ENCODE assay signal across 17 cellular contexts in genomic region chr5:159059722-159060121, GRCh38. TPM values are rescaled to one million over a fixed set of nuclear protein-coding genes. Genes with fewer than 3 reads are reported as not detected.
A peak's percentile ranks its signal among the peaks of the same experiment; 100 is the strongest.
DNase-seq lines count a peak whose midpoint lies in the region; ATAC-seq, FAIRE-seq and TF ChIP-seq lines count a peak whose summit lies in the region.
"Had no signal": no experiment of that assay in that cellular context is flagged by ENCODE, and none has a peak within 500 bp of the region (broad histone marks: within the 10 kb centered on the region; RNA-seq: fewer than 3 reads in every experiment).

No MANE protein-coding gene starts in this region.

- peak; percentile 77 for FAIRE-seq in pancreas (lab: Jason Lieb, UNC)

- TF ChIP-seq CTCF in ascending aorta (IDR thresholded peaks at IDR 0.05) = no peak
- no peak for TF ChIP-seq CTCF in pancreas (IDR thresholded peaks at IDR 0.05)
- TF ChIP-seq CTCF in A673 (conservative IDR thresholded peaks at IDR 0.05; ENCODE audit: low read depth, low read length) = no peak

- H3K4me3 Mint-ChIP-seq in activated naive CD4-positive, alpha-beta T cell treated with anti-CD3 and anti-CD28 coated beads, Interleukin-2, amount 10 ng/mL, durations not matched to agents 7 days and 5 days = no peak overlapping the region
- H3K4me3 Mint-ChIP-seq: activated CD4-positive, alpha-beta memory T cell treated with anti-CD3 and anti-CD28 coated beads for 36 hours had no signal

- intact Hi-C loops in ascending aorta (cut with DNase I) = loop anchor here (2.0 kb wide), 1 partner anchor 35 kb away; no protein-coding TSS in a partner anchor
- intact Hi-C loops in pancreas (cut with DNase I) = no loop called here
- intact Hi-C loops in A673 (cut with micrococcal nuclease; ENCODE audit: unreplicated experiment) = no loop called here

- ATAC-seq in GM18868 (IDR thresholded peaks at IDR 0.05; ENCODE audit: unreplicated experiment) = peak; percentile 29
- no peak for ATAC-seq in pancreas
- ATAC-seq: gastrocnemius medialis, left lung had no signal

- H3K27me3 Mint-ChIP-seq in activated naive CD4-positive, alpha-beta T cell treated with anti-CD3 and anti-CD28 coated beads, Interleukin-2, amount 10 ng/mL, durations not matched to agents 7 days and 5 days = peaks cover 18% of the 10 kb centered on the region

- no peaks in the 10 kb centered on the region for H3K36me3 ChIP-seq in ascending aorta
- H3K36me3 ChIP-seq in pancreas = no peaks in the 10 kb centered on the region
- no peaks in the 10 kb centered on the region for H3K36me3 ChIP-seq in A673 (ENCODE audit: insufficient read depth, low read length, poor library complexity, severe bottlenecking)
- H3K36me3 ChIP-seq: adrenal gland, gastrocnemius medialis, left lung, tibial nerve had no signal

- H3K36me3 Mint-ChIP-seq in activated naive CD4-positive, alpha-beta T cell treated with anti-CD3 and anti-CD28 coated beads, Interleukin-2, amount 10 ng/mL, durations not matched to agents 7 days and 5 days = no peaks in the 10 kb centered on the region
- H3K36me3 Mint-ChIP-seq: activated CD4-positive, alpha-beta memory T cell treated with anti-CD3 and anti-CD28 coated beads for 36 hours had no signal

- DNase-seq in NAMALWA (ENCODE audit: low spot score) = peak; percentile 64
- DNase-seq in ascending aorta (ENCODE audit: low spot score in 2 of 2) = no peak
- DNase-seq in pancreas = no peak
- no peak for DNase-seq in A673 (ENCODE audit: low spot score)
- no peak for DNase-seq in NCI-H187 treated with DMSO at 0.1 percent for 48 hours (lab: John Stamatoyannopoulos, UW)
- DNase-seq in activated naive CD4-positive, alpha-beta T cell treated with anti-CD3 and anti-CD28 coated beads, Interleukin-2, amount 10 ng/mL, durations not matched to agents 7 days and 5 days = no peak
- no peak for DNase-seq in COR-L47 (lab: John Stamatoyannopoulos, UW)
- DNase-seq: activated CD4-positive, alpha-beta memory T cell treated with anti-CD3 and anti-CD28 coated beads for 36 hours; adrenal gland; DND-41; gastrocnemius medialis; left lung; NCI-H1930; posterior cingulate gyrus had no signal

- H3K9me3 Mint-ChIP-seq in activated naive CD4-positive, alpha-beta T cell treated with anti-CD3 and anti-CD28 coated beads, Interleukin-2, amount 10 ng/mL, durations not matched to agents 7 days and 5 days = no peaks in the 10 kb centered on the region
- H3K9me3 Mint-ChIP-seq: activated CD4-positive, alpha-beta memory T cell treated with anti-CD3 and anti-CD28 coated beads for 36 hours had no signal

- CTCF ChIA-PET in A673 (lab: Charles Lee) = no interaction called here
- CTCF ChIA-PET in activated naive CD4-positive, alpha-beta T cell treated with anti-CD3 and anti-CD28 coated beads, Interleukin-2, amount 10 ng/mL, durations not matched to agents 7 days and 5 days (lab: Charles Lee) = no interaction called here

- no peak overlapping the region for H3K27ac Mint-ChIP-seq in activated naive CD4-positive, alpha-beta T cell treated with anti-CD3 and anti-CD28 coated beads, Interleukin-2, amount 10 ng/mL, durations not matched to agents 7 days and 5 days
- H3K27ac Mint-ChIP-seq: activated CD4-positive, alpha-beta memory T cell treated with anti-CD3 and anti-CD28 coated beads for 36 hours had no signal

- peak overlapping the region; percentile 87 to 90 for H3K27ac ChIP-seq in ascending aorta
- H3K27ac ChIP-seq in pancreas = no peak overlapping the region
- H3K27ac ChIP-seq in A673 (ENCODE audit: low read depth, low read length, poor library complexity, severe bottlenecking) = no peak overlapping the region
- H3K27ac ChIP-seq: adrenal gland, KMS-11, left lung had no signal

- H3K4me3 ChIP-seq in ascending aorta (no peak overlapping the region), pancreas (no peak overlapping the region), A673 (ENCODE audit: low read depth, low read length, poor library complexity, severe bottlenecking) (no peak overlapping the region)
- H3K4me3 ChIP-seq: adrenal gland, gastrocnemius medialis, left lung, tibial nerve had no signal

- no peaks in the 10 kb centered on the region for H3K9me3 ChIP-seq in ascending aorta
- H3K9me3 ChIP-seq in pancreas = no peaks in the 10 kb centered on the region
- H3K9me3 ChIP-seq in A673 (ENCODE audit: low read depth, low read length, poor library complexity, severe bottlenecking) = no peaks in the 10 kb centered on the region
- H3K9me3 ChIP-seq: adrenal gland, gastrocnemius medialis, left lung, tibial nerve had no signal

- BruUV-seq in A673 (replicated peaks; lab: Mats Ljungman, UMichigan) = no TSS peak

- H3K27me3 ChIP-seq in ascending aorta (no peaks in the 10 kb centered on the region), pancreas (peaks cover 0 to under 1% (median 0%) of the 10 kb centered on the region in 4 donors), A673 (replicated peaks; ENCODE audit: insufficient read depth, low read depth, low read length, poor library complexity) (no peaks in the 10 kb centered on the region)
- H3K27me3 ChIP-seq: adrenal gland, gastrocnemius medialis, tibial nerve had no signal

- POLR2A ChIA-PET in A673 (lab: Charles Lee; ENCODE audit: low non-redundant PET) = no interaction called here

- H3K4me1 ChIP-seq in ascending aorta (peaks cover 3 to 60% of the 10 kb centered on the region in 2 donors), pancreas (no peaks in the 10 kb centered on the region), A673 (ENCODE audit: insufficient read depth, low read length, poor library complexity, severe bottlenecking) (no peaks in the 10 kb centered on the region)
- H3K4me1 ChIP-seq: adrenal gland, left lung had no signal

- H3K4me1 Mint-ChIP-seq in activated naive CD4-positive, alpha-beta T cell treated with anti-CD3 and anti-CD28 coated beads, Interleukin-2, amount 10 ng/mL, durations not matched to agents 7 days and 5 days = peaks cover 2% of the 10 kb centered on the region

RNA-seq across cellular contexts. Expression of gene EBF1, which starts 40.0 kb away (rescaled TPM):
- total RNA-seq in ascending aorta (93.6 TPM), pancreas (1 to 10 TPM; 1.3 to 6.1 (median 2.9) TPM), A673 (2021) (1.7 and 1.9 TPM in 2 replicates)
- 1 to 10 TPM; 1.5 to 2.6 TPM for polyA plus RNA-seq in pancreas
- total RNA-seq: activated CD4-positive, alpha-beta memory T cell treated with anti-CD3 and anti-CD28 coated beads for 36 hours had no signal

Comparison
In these comparisons a context has a peak if more than half of its experiments do, and no peak if none do; other contexts are left out.
1. H3K27ac ChIP-seq: peak in ascending aorta (2 of 2); none in pancreas (0 of 4) and A673 (single experiment).
2. RNA of gene EBF1, which starts 40.0 kb away (total RNA-seq): 93.6 TPM in ascending aorta (single experiment); 1.3 to 6.1 TPM in pancreas and 1.7 to 1.9 TPM in A673; every median in the first group is over 10 times any median in the second.